Comparison of ENCODE assay signal across 23 cellular contexts in the genomic region with DNA sequence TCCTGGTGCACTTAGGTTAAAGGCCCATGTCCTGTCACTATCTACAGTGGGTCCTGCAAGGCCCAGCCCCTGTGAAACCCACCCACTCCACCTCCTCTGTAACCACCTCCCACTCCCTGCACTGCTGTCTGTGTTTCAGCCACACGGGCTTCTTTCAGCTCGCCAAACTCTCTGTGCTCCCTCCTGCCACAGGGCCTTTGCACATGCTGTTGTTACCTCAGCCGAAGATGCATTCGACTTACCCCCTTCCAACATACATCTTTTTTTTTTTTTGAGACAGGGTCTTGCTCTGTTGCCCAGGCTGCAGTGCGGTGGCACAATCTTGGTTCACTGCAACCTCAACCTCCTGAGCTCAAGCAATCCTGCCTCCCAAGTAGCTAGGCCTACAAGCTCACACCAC.
"Had no signal": no experiment of that assay in that cellular context is flagged by ENCODE, and none has a peak within 500 bp of the region (broad histone marks: within the 10 kb centered on the region; RNA-seq: fewer than 3 reads in every experiment).

No MANE protein-coding gene starts in this region.

- H3K79me2 ChIP-seq: parathyroid adenoma had no signal

- H3K9ac ChIP-seq: parathyroid adenoma had no signal

- H2AFZ ChIP-seq: parathyroid adenoma had no signal

- H3K9me3 Mint-ChIP-seq: stimulated activated effector memory CD8-positive, alpha-beta T cell treated with anti-CD3 and anti-CD28 coated beads, Interleukin-12 subunit alpha, Interleukin-12 subunit beta, amount 100 ng/mL, for 72 hours had no signal

- H3K9me3 ChIP-seq: left ventricle myocardium inferior, lower lobe of right lung, psoas muscle, right lobe of liver, testis had no signal

- FAIRE-seq: endothelial cell of umbilical vein, kidney had no signal

- H3K36me3 Mint-ChIP-seq: immature natural killer cell; stimulated activated effector memory CD8-positive, alpha-beta T cell treated with anti-CD3 and anti-CD28 coated beads, Interleukin-12 subunit alpha, Interleukin-12 subunit beta, amount 100 ng/mL, for 72 hours had no signal

- H3K36me3 ChIP-seq: left ventricle myocardium inferior, lower lobe of right lung, right lobe of liver, tibial nerve had no signal

- DNase-seq: effector CD4-positive, alpha-beta T cell; erythroblast; foreskin keratinocyte; immature natural killer cell; kidney; left cardiac atrium; left ventricle myocardium inferior; lower lobe of right lung; mesenchymal stem cell; psoas muscle; retina; right lobe of liver; stimulated activated CD4-positive, alpha-beta T cell treated with anti-CD3 and anti-CD28 coated beads, Interleukin-4, amount 100 ng/mL, for 1 hour; stimulated activated CD8-positive, alpha-beta memory T cell treated with anti-CD3 and anti-CD28 coated beads, Interleukin-4, amount 100 ng/mL, for 48 hours; stimulated activated naive CD8-positive, alpha-beta T cell treated with anti-CD3 and anti-CD28 coated beads, Interleukin-15, Interleukin-2, amounts not matched to agents 100 U/mL and 50 U/mL, for 24 hours; testis had no signal

- H3K4me3 ChIP-seq: coronary artery, left ventricle myocardium inferior, lower lobe of right lung, psoas muscle, right lobe of liver, testis, tibial nerve had no signal

- H3K27ac Mint-ChIP-seq: endodermal cell; immature natural killer cell; nephron; stimulated activated effector memory CD8-positive, alpha-beta T cell treated with anti-CD3 and anti-CD28 coated beads, Interleukin-12 subunit alpha, Interleukin-12 subunit beta, amount 100 ng/mL, for 72 hours had no signal

- H3K4me1 Mint-ChIP-seq: immature natural killer cell; stimulated activated effector memory CD8-positive, alpha-beta T cell treated with anti-CD3 and anti-CD28 coated beads, Interleukin-12 subunit alpha, Interleukin-12 subunit beta, amount 100 ng/mL, for 72 hours had no signal

- H3K27ac ChIP-seq: coronary artery, foreskin keratinocyte, left ventricle myocardium inferior, lower lobe of right lung, parathyroid adenoma, psoas muscle, right lobe of liver, testis, tibial nerve had no signal

- H3K4me1 ChIP-seq: foreskin keratinocyte, left ventricle myocardium inferior, lower lobe of right lung, parathyroid adenoma, psoas muscle, right lobe of liver, testis, tibial nerve had no signal

- H3K4me3 Mint-ChIP-seq: endodermal cell; immature natural killer cell; nephron; stimulated activated effector memory CD8-positive, alpha-beta T cell treated with anti-CD3 and anti-CD28 coated beads, Interleukin-12 subunit alpha, Interleukin-12 subunit beta, amount 100 ng/mL, for 72 hours had no signal

- H3K27me3 ChIP-seq: foreskin keratinocyte, right lobe of liver, testis had no signal

- ATAC-seq: foreskin keratinocyte; left cardiac atrium; lower lobe of right lung; psoas muscle; right lobe of liver; stimulated activated effector memory CD8-positive, alpha-beta T cell treated with anti-CD3 and anti-CD28 coated beads, Interleukin-12 subunit alpha, Interleukin-12 subunit beta, amount 100 ng/mL, for 72 hours; stimulated activated naive CD8-positive, alpha-beta T cell treated with anti-CD3 and anti-CD28 coated beads, Interleukin-15, Interleukin-2, amounts not matched to agents 100 U/mL and 50 U/mL, for 24 hours had no signal
